ENCODE assay signal across 9 cellular contexts in genomic region chr3:15429080-15429479, GRCh38. TPM values are rescaled to one million over a fixed set of nuclear protein-coding genes. Genes with fewer than 3 reads are reported as not detected.
A peak's percentile ranks its signal among the peaks of the same experiment; 100 is the strongest.
DNase-seq lines count a peak whose midpoint lies in the region; ATAC-seq and TF ChIP-seq lines count a peak whose summit lies in the region.
"Had no signal": no experiment of that assay in that cellular context is flagged by ENCODE, and none has a peak within 500 bp of the region (broad histone marks: within the 10 kb centered on the region; RNA-seq: fewer than 3 reads in every experiment).

No MANE protein-coding gene starts in this region.

- TF ChIP-seq POLR2A in spleen (IDR thresholded peaks at IDR 0.05) = no peak
- TF ChIP-seq POLR2A in GM18505 (IDR thresholded peaks at IDR 0.05; ENCODE audit: borderline replicate concordance, extremely low read depth, insufficient read depth, insufficient read length) = no peak

- peaks cover 27 to 78% (median 49%) of the 10 kb centered on the region in 6 donors for H3K4me1 ChIP-seq in spleen

- no peaks in the 10 kb centered on the region for H3K27me3 ChIP-seq in spleen (replicated peaks in 1 of 7)
- H3K27me3 ChIP-seq: body of pancreas had no signal

- peaks cover 37% of the 10 kb centered on the region for H3K36me3 Mint-ChIP-seq in T-helper 2 cell treated with Interferon-gamma antibody and Interleukin-4, amounts not matched to agents 5 μg/mL and 100 μg/mL, for 36 hours (ENCODE audit: low read depth)
- peaks cover 57% of the 10 kb centered on the region for H3K36me3 Mint-ChIP-seq in activated B cell treated with CpG ODN at 0.5 μM for 24 hours (ENCODE audit: low read depth)

- TF ChIP-seq CTCF in activated B cell treated with CpG ODN at 0.5 μM for 24 hours (IDR thresholded peaks at IDR 0.05) = no peak
- no peak for TF ChIP-seq CTCF in fibroblast of villous mesenchyme (IDR thresholded peaks at IDR 0.05; ENCODE audit: insufficient read depth, low read depth, low read length)
- TF ChIP-seq CTCF in spleen (IDR thresholded peaks at IDR 0.05 in 8 of 11, conservative IDR thresholded peaks at IDR 0.05 in 3 of 11) = no peak

- no peak for DNase-seq in T-helper 2 cell treated with Interferon-gamma antibody and Interleukin-4, amounts not matched to agents 5 μg/mL and 100 μg/mL, for 36 hours (ENCODE audit: low spot score)
- DNase-seq in T-helper 2 cell (no peak), activated B cell treated with CpG ODN at 0.5 μM for 24 hours (no peak), fibroblast of villous mesenchyme (ENCODE audit: low read depth) (no peak), spleen (no peak), GF-D8 (lab: John Stamatoyannopoulos, UW) (no peak)
- DNase-seq: body of pancreas had no signal

- peak overlapping the region; percentile 92 for H3K4me3 ChIP-seq in fibroblast of villous mesenchyme (ENCODE audit: low read depth, low read length)
- peak overlapping the region in 7 of 8 donors; percentile 88 to 97 (median 93) for H3K4me3 ChIP-seq in spleen

- peak overlapping the region in 1 of 8 donors; percentile 94 for H3K27ac ChIP-seq in spleen

- no peaks in the 10 kb centered on the region for H3K27me3 Mint-ChIP-seq in T-helper 2 cell treated with Interferon-gamma antibody and Interleukin-4, amounts not matched to agents 5 μg/mL and 100 μg/mL, for 36 hours (ENCODE audit: low read depth)
- no peaks in the 10 kb centered on the region for H3K27me3 Mint-ChIP-seq in activated B cell treated with CpG ODN at 0.5 μM for 24 hours

- peak overlapping the region; percentile 94 for H3K4me3 Mint-ChIP-seq in T-helper 2 cell treated with Interferon-gamma antibody and Interleukin-4, amounts not matched to agents 5 μg/mL and 100 μg/mL, for 36 hours
- H3K4me3 Mint-ChIP-seq in activated B cell treated with CpG ODN at 0.5 μM for 24 hours = peak overlapping the region; percentile 96

- no peaks in the 10 kb centered on the region for H3K9me3 ChIP-seq in spleen
- H3K9me3 ChIP-seq: body of pancreas had no signal

- POLR2A ChIA-PET in activated B cell treated with CpG ODN at 0.5 μM for 24 hours (lab: Charles Lee) = no interaction called here

- WGBS in spleen, 5 donors = 86 to 91% (median 88%) methylated on average over 6 of the region's 6 CpGs

- CTCF ChIA-PET in activated B cell treated with CpG ODN at 0.5 μM for 24 hours (lab: Charles Lee) = no interaction called here

- ATAC-seq in activated B cell treated with CpG ODN at 0.5 μM for 24 hours (ENCODE audit: low read depth) = no peak
- no peak for ATAC-seq in HG03457 (IDR thresholded peaks at IDR 0.05; ENCODE audit: unreplicated experiment)
- no peak for ATAC-seq in GM18505 (IDR thresholded peaks at IDR 0.05; ENCODE audit: unreplicated experiment)
- ATAC-seq: body of pancreas had no signal

- H3K27ac Mint-ChIP-seq in T-helper 2 cell treated with Interferon-gamma antibody and Interleukin-4, amounts not matched to agents 5 μg/mL and 100 μg/mL, for 36 hours = peak overlapping the region; percentile 92
- H3K27ac Mint-ChIP-seq in activated B cell treated with CpG ODN at 0.5 μM for 24 hours = no peak overlapping the region

- peaks cover 6% of the 10 kb centered on the region for H3K9me3 Mint-ChIP-seq in T-helper 2 cell treated with Interferon-gamma antibody and Interleukin-4, amounts not matched to agents 5 μg/mL and 100 μg/mL, for 36 hours
- no peaks in the 10 kb centered on the region for H3K9me3 Mint-ChIP-seq in activated B cell treated with CpG ODN at 0.5 μM for 24 hours

- intact Hi-C loops in activated B cell treated with CpG ODN at 0.5 μM for 24 hours (cut with micrococcal nuclease) (loop anchor here (5.0 to 10.0 kb wide), 2 partner anchors 386 to 482 kb away; partner anchors contain the start of gene NR2C2), spleen (cut with DNase I; ENCODE audit: low total_unique reads) (no loop called here)

- peaks cover 0 to 53% (median 27%) of the 10 kb centered on the region in 6 donors for H3K36me3 ChIP-seq in spleen

- peaks cover 37% of the 10 kb centered on the region for H3K4me1 Mint-ChIP-seq in T-helper 2 cell treated with Interferon-gamma antibody and Interleukin-4, amounts not matched to agents 5 μg/mL and 100 μg/mL, for 36 hours (ENCODE audit: low read depth)
- H3K4me1 Mint-ChIP-seq in activated B cell treated with CpG ODN at 0.5 μM for 24 hours = peaks cover 50% of the 10 kb centered on the region

RNA-seq across cellular contexts. Expression of gene EAF1, which starts 1.7 kb away (rescaled TPM):
- total RNA-seq in activated B cell treated with CpG ODN at 0.5 μM for 24 hours = 19.2 and 19.7 TPM in 2 replicates
- total RNA-seq in fibroblast of villous mesenchyme = 28.0 and 35.8 TPM in 2 replicates
- 10 to 100 TPM; 21.7 to 40.8 (median 28.4) TPM for total RNA-seq in spleen
- 1 to 10 TPM; 3.0 to 7.0 (median 4.0) TPM for polyA plus RNA-seq in spleen

RNA-seq across cellular contexts. Expression of gene METTL6, which starts 1.7 kb away (rescaled TPM):
- total RNA-seq in activated B cell treated with CpG ODN at 0.5 μM for 24 hours = 18.7 and 20.2 TPM in 2 replicates
- 29.3 and 46.2 TPM in 2 replicates for total RNA-seq in fibroblast of villous mesenchyme
- 10 to 100 TPM; 13.4 to 18.8 (median 15.9) TPM for total RNA-seq in spleen
- 10 to 100 TPM in 2 of 3 donors, 1 to 10 TPM in 1; 6.4 to 11.4 (median 10.2) TPM for polyA plus RNA-seq in spleen
